In the genomic region with DNA sequence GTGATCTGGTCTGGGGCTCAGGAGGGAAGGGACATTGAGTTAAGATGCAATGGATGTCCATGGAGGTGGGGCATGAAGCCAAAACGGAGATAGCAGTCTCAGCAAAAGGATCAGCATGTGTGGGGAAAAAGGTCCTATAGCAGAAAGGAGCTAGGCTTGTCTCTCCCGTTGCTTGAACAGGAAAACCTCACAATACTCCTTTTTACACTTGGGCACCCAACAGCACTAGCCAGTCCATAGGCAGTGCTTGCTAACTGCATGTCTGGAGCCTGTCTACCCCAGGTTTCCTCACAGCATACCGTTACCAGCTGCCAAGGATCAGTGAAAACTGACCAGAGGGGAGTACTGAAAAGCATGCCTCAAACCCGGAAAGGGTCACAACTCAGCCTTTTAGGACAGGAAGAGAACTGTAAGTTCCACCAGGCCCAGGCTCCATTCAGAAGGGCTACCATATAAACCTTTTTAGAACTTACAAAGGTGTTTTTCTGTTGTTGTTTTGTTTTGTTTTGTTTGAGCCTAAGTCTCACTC, we compare ENCODE assay signal across 1 cellular context.
TF ChIP-seq lines count a peak whose summit lies in the region.

No MANE protein-coding gene starts in this region.

TF ChIP-seq in WTC11, 78 proteins besides CTCF, POLR2A, EP300 and RAD21 (continued from another document):
- TF ChIP-seq, protein P1, sequence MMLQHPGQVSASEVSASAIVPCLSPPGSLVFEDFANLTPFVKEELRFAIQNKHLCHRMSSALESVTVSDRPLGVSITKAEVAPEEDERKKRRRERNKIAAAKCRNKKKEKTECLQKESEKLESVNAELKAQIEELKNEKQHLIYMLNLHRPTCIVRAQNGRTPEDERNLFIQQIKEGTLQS (CRISPR knock-in tag; conservative IDR thresholded peaks at IDR 0.05), result no peak
- TF ChIP-seq, protein P2, sequence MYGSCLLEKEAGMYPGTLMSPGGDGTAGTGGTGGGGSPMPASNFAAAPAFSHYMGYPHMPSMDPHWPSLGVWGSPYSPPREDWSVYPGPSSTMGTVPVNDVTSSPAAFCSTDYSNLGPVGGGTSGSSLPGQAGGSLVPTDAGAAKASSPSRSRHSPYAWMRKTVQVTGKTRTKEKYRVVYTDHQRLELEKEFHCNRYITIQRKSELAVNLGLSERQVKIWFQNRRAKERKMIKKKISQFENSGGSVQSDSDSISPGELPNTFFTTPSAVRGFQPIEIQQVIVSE (CRISPR knock-in tag; IDR thresholded peaks at IDR 0.05; ENCODE audit: borderline replicate concordance), result no peak
- TF ChIP-seq, protein P3, sequence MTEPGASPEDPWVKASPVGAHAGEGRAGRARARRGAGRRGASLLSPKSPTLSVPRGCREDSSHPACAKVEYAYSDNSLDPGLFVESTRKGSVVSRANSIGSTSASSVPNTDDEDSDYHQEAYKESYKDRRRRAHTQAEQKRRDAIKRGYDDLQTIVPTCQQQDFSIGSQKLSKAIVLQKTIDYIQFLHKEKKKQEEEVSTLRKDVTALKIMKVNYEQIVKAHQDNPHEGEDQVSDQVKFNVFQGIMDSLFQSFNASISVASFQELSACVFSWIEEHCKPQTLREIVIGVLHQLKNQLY (CRISPR knock-in tag; IDR thresholded peaks at IDR 0.05), result no peak
- no peak for TF ChIP-seq PRRX2 (CRISPR knock-in tag; IDR thresholded peaks at IDR 0.05)
- TF ChIP-seq, protein P4, sequence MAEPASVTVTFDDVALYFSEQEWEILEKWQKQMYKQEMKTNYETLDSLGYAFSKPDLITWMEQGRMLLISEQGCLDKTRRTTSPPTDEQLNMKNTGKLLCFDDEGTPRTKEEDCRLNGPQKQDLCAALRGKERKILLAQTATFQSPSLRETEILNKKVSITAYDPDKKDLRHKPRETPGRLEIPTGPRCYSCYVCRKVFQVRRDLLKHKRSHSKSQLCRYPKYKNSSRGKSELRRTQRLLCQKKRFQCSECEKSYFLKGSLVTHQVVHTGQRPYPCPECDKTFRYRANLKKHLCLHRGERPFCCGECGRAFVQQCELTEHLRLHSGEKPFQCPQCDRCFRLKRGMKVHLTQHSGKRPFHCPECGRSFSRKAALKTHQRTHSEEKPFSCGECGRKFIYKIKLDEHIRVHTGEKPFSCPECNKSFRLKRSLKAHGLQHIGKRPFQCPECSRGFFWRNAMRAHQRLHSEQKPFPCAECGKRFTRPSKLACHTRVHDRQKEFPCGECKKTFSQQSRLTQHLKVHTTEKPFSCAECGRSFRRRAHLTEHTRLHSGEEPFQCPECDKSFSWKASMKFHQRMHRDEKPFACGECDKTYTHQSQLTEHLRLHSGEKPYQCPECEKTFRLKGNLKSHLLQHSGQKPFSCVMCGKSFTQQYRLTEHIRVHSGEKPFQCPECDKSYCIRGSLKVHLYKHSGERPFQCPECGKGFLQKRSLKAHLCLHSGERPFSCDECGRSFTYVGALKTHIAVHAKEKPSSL (CRISPR knock-in tag; conservative IDR thresholded peaks at IDR 0.05), result no peak
- TF ChIP-seq, protein P5, sequence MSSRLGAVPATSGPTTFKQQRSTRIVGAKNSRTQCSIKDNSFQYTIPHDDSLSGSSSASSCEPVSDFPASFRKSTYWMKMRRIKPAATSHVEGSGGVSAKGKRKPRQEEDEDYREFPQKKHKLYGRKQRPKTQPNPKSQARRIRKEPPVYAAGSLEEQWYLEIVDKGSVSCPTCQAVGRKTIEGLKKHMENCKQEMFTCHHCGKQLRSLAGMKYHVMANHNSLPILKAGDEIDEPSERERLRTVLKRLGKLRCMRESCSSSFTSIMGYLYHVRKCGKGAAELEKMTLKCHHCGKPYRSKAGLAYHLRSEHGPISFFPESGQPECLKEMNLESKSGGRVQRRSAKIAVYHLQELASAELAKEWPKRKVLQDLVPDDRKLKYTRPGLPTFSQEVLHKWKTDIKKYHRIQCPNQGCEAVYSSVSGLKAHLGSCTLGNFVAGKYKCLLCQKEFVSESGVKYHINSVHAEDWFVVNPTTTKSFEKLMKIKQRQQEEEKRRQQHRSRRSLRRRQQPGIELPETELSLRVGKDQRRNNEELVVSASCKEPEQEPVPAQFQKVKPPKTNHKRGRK (CRISPR knock-in tag; IDR thresholded peaks at IDR 0.05; ENCODE audit: borderline replicate concordance), result no peak
- TF ChIP-seq ZNF317 (CRISPR knock-in tag; IDR thresholded peaks at IDR 0.05; ENCODE audit: borderline replicate concordance, low read depth), result no peak
- TF ChIP-seq, protein P6, sequence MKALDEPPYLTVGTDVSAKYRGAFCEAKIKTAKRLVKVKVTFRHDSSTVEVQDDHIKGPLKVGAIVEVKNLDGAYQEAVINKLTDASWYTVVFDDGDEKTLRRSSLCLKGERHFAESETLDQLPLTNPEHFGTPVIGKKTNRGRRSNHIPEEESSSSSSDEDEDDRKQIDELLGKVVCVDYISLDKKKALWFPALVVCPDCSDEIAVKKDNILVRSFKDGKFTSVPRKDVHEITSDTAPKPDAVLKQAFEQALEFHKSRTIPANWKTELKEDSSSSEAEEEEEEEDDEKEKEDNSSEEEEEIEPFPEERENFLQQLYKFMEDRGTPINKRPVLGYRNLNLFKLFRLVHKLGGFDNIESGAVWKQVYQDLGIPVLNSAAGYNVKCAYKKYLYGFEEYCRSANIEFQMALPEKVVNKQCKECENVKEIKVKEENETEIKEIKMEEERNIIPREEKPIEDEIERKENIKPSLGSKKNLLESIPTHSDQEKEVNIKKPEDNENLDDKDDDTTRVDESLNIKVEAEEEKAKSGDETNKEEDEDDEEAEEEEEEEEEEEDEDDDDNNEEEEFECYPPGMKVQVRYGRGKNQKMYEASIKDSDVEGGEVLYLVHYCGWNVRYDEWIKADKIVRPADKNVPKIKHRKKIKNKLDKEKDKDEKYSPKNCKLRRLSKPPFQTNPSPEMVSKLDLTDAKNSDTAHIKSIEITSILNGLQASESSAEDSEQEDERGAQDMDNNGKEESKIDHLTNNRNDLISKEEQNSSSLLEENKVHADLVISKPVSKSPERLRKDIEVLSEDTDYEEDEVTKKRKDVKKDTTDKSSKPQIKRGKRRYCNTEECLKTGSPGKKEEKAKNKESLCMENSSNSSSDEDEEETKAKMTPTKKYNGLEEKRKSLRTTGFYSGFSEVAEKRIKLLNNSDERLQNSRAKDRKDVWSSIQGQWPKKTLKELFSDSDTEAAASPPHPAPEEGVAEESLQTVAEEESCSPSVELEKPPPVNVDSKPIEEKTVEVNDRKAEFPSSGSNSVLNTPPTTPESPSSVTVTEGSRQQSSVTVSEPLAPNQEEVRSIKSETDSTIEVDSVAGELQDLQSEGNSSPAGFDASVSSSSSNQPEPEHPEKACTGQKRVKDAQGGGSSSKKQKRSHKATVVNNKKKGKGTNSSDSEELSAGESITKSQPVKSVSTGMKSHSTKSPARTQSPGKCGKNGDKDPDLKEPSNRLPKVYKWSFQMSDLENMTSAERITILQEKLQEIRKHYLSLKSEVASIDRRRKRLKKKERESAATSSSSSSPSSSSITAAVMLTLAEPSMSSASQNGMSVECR (CRISPR knock-in tag; IDR thresholded peaks at IDR 0.05; ENCODE audit: borderline replicate concordance), result no peak
- TF ChIP-seq, protein P7, sequence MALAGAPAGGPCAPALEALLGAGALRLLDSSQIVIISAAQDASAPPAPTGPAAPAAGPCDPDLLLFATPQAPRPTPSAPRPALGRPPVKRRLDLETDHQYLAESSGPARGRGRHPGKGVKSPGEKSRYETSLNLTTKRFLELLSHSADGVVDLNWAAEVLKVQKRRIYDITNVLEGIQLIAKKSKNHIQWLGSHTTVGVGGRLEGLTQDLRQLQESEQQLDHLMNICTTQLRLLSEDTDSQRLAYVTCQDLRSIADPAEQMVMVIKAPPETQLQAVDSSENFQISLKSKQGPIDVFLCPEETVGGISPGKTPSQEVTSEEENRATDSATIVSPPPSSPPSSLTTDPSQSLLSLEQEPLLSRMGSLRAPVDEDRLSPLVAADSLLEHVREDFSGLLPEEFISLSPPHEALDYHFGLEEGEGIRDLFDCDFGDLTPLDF (CRISPR knock-in tag; IDR thresholded peaks at IDR 0.05), result no peak
- no peak for TF ChIP-seq RELA (CRISPR knock-in tag; IDR thresholded peaks at IDR 0.05; ENCODE audit: borderline replicate concordance)
- no peak for TF ChIP-seq ZNF263 (CRISPR knock-in tag; IDR thresholded peaks at IDR 0.05; ENCODE audit: low read depth)
- TF ChIP-seq ELF4 (CRISPR knock-in tag; IDR thresholded peaks at IDR 0.05; ENCODE audit: low read depth), result no peak
